ENCODE assay signal across 19 cellular contexts in the genomic region with DNA sequence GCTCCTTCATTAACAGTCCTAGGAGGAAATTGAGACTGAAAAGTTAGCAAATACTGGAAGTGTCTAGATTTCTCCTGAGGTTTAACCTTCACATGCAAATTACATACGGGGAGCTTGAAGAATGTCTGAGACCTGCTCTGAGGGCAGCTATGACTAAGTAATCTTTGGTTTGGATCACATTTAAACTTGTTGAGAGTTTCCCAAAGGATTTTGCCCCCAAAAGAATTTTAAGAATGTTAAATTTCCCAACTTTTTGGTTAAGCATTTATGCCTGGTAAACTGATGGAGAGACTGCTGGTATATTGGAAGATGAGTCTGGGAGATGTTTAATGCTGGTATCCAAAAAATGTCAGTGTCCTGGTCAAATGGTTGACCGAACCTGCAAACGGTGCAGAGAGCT.
A peak's percentile ranks its signal among the peaks of the same experiment; 100 is the strongest.
DNase-seq lines count a peak whose midpoint lies in the region; ATAC-seq, FAIRE-seq and TF ChIP-seq lines count a peak whose summit lies in the region.
"Had no signal": no experiment of that assay in that cellular context is flagged by ENCODE, and none has a peak within 500 bp of the region (broad histone marks: within the 10 kb centered on the region; RNA-seq: fewer than 3 reads in every experiment).

No MANE protein-coding gene starts in this region.

- ATAC-seq in HG03457 (IDR thresholded peaks at IDR 0.05; ENCODE audit: unreplicated experiment): no peak
- ATAC-seq: gastroesophageal sphincter; GM12878; natural killer cell treated with Interleukin-12 subunit alpha and Interleukin-12 subunit beta and Interleukin-15 and Interleukin-18, amount 100 ng/mL, for 72 hours; PC-3 had no signal

- H3K27ac ChIP-seq in subcutaneous abdominal adipose tissue (ENCODE audit: low read depth, low read length): peak overlapping the region; percentile 26
- H3K27ac ChIP-seq: gastroesophageal sphincter, KMS-11, sigmoid colon, tibial artery had no signal

- no peak for TF ChIP-seq CTCF in D721Med (IDR thresholded peaks at IDR 0.05; ENCODE audit: insufficient read depth, missing control alignments)

- FAIRE-seq in D721Med (lab: Jason Lieb, UNC): no peak
- FAIRE-seq: GM12878 had no signal

- H3K9ac ChIP-seq in subcutaneous abdominal adipose tissue (ENCODE audit: low read length in 5 of 5): no peak overlapping the region
- H3K9ac ChIP-seq: KMS-11 had no signal

- peaks cover 0 to 51% (median 35%) of the 10 kb centered on the region in 5 donors for H3K36me3 ChIP-seq in subcutaneous abdominal adipose tissue (ENCODE audit: control insufficient read depth in 5 of 5, insufficient read depth in 5 of 5, low read length in 5 of 5)

- DNase-seq in EL (peak; percentile 70), amniotic epithelial cell (ENCODE audit: low read depth) (peak; percentile 38), hepatic stellate cell (ENCODE audit: low spot score) (peak; percentile 35), D721Med (ENCODE audit: insufficient read length, low spot score) (no peak), nucleus accumbens (lab: John Stamatoyannopoulos, UW) (no peak)
- DNase-seq: activated CD4-positive, alpha-beta T cell treated with anti-CD3 and anti-CD28 coated beads, Interleukin-2, amount 10 ng/mL, durations not matched to agents 24 days and 14 days; activated naive CD8-positive, alpha-beta T cell treated with anti-CD3 and anti-CD28 coated beads, Interleukin-2, amount 10 ng/mL, durations not matched to agents 7 days and 5 days; GF-D8; NCI-H1092 treated with DMSO at 0.1 percent for 48 hours; PC-3; posterior cingulate gyrus; sigmoid colon; tibial artery had no signal

- H3K27me3 ChIP-seq in subcutaneous abdominal adipose tissue (ENCODE audit: control insufficient read depth in 5 of 5, insufficient read depth in 4 of 5, low read length in 5 of 5): no peaks in the 10 kb centered on the region
- H3K27me3 ChIP-seq: gastroesophageal sphincter, sigmoid colon, tibial artery had no signal

- no peaks in the 10 kb centered on the region for H3K9me3 ChIP-seq in subcutaneous abdominal adipose tissue (ENCODE audit: control insufficient read depth in 5 of 5, low read length in 5 of 5)
- H3K9me3 ChIP-seq: gastroesophageal sphincter, sigmoid colon, tibial artery had no signal

- H3K4me1 ChIP-seq in subcutaneous abdominal adipose tissue (ENCODE audit: control insufficient read depth in 5 of 5, insufficient read depth in 5 of 5, low read length in 5 of 5): peaks cover 11 to 55% (median 50%) of the 10 kb centered on the region in 5 donors
- H3K4me1 ChIP-seq: sigmoid colon had no signal

- no peak overlapping the region for H3K4me3 ChIP-seq in subcutaneous abdominal adipose tissue (ENCODE audit: low read depth in 1 of 5, low read length in 5 of 5)
- H3K4me3 ChIP-seq: gastroesophageal sphincter, GM12878, sigmoid colon, tibial artery had no signal

Comparison
In these comparisons a context has a peak if more than half of its experiments do, and no peak if none do; other contexts are left out.
1. DNase-seq: peak in EL (single experiment), amniotic epithelial cell (single experiment) and hepatic stellate cell (single experiment); none in D721Med (single experiment) and nucleus accumbens (0 of 56).